ENCODE assay signal across 29 cellular contexts in genomic region chr14:97524579-97525319, GRCh38.
DNase-seq lines count a peak whose midpoint lies in the region; ATAC-seq, FAIRE-seq and TF ChIP-seq lines count a peak whose summit lies in the region.
"Had no signal": no experiment of that assay in that cellular context is flagged by ENCODE, and none has a peak within 500 bp of the region (broad histone marks: within the 10 kb centered on the region; RNA-seq: fewer than 3 reads in every experiment).

No MANE protein-coding gene starts in this region.

- no peaks in the 10 kb centered on the region for H3K4me1 ChIP-seq in CD8-positive, alpha-beta T cell (ENCODE audit: insufficient read depth, low read length)
- H3K4me1 ChIP-seq in keratinocyte (ENCODE audit: control insufficient read depth, extremely low read depth, insufficient read depth, low read length) (peaks cover 13% of the 10 kb centered on the region), ascending aorta (no peaks in the 10 kb centered on the region)
- H3K4me1 ChIP-seq: A549, adrenal gland, breast epithelium, colonic mucosa, esophagus muscularis mucosa, suprapubic skin had no signal

- H3K9me3 Mint-ChIP-seq in activated CD4-positive, alpha-beta T cell treated with anti-CD3 and anti-CD28 coated beads, Interleukin-2, amount 10 ng/mL, durations not matched to agents 24 days and 14 days, result peaks cover 19% of the 10 kb centered on the region
- H3K9me3 Mint-ChIP-seq in CD8-positive, alpha-beta T cell, result peaks cover 7% of the 10 kb centered on the region
- H3K9me3 Mint-ChIP-seq: endodermal cell had no signal

- H2AFZ ChIP-seq in keratinocyte (ENCODE audit: control insufficient read depth, low read length), result no peak overlapping the region

- POLR2A ChIA-PET in CD8-positive, alpha-beta T cell (lab: Charles Lee), result no interaction called here
- POLR2A ChIA-PET in RWPE1 (lab: Yijun Ruan, JAX; ENCODE audit: low non-redundant PET), result no interaction called here

- DNase-seq in activated CD4-positive, alpha-beta T cell treated with anti-CD3 and anti-CD28 coated beads, Interleukin-2, amount 10 ng/mL, durations not matched to agents 24 days and 14 days, result no peak
- DNase-seq in activated CD4-positive, alpha-beta T cell treated with anti-CD3 and anti-CD28 coated beads, Interleukin-2, amount 50 U/mL, for 48 hours, result no peak
- DNase-seq in CD8-positive, alpha-beta T cell, result no peak
- no peak for DNase-seq in RWPE1 (ENCODE audit: low spot score)
- DNase-seq in keratinocyte (ENCODE audit: low read depth, low spot score), result no peak
- no peak for DNase-seq in posterior cingulate gyrus
- no peak for DNase-seq in ascending aorta (ENCODE audit: low spot score in 2 of 2)
- DNase-seq: activated CD4-positive, alpha-beta T cell treated with anti-CD3 and anti-CD28 coated beads, Interleukin-2, amount 50 U/mL, for 1 hour; activated gamma-delta T cell; activated T-cell treated with anti-CD3 and anti-CD28 coated beads for 4 hours; adrenal gland; colonic mucosa; endodermal cell; hypothalamus; naive thymus-derived CD4-positive, alpha-beta T cell; NCI-H1417 treated with DMSO at 0.1 percent for 48 hours; NK-92 treated with Interleukin-12 subunit alpha and Interleukin-12 subunit beta, amount 100 ng/mL, for 24 hours; ovary had no signal

- H3K27me3 ChIP-seq in CD8-positive, alpha-beta T cell (ENCODE audit: insufficient read depth, low read length), result no peaks in the 10 kb centered on the region
- no peaks in the 10 kb centered on the region for H3K27me3 ChIP-seq in keratinocyte (ENCODE audit: control insufficient read depth, extremely low read depth, insufficient read depth, low read length)
- H3K27me3 ChIP-seq in ascending aorta, result no peaks in the 10 kb centered on the region
- H3K27me3 ChIP-seq: adrenal gland, breast epithelium, colonic mucosa, ovary, suprapubic skin had no signal

- no peaks in the 10 kb centered on the region for H4K20me1 ChIP-seq in keratinocyte (ENCODE audit: control insufficient read depth, extremely low read depth, insufficient read depth, low read length)

- no peak overlapping the region for H3K4me3 ChIP-seq in CD8-positive, alpha-beta T cell (ENCODE audit: low read depth, low read length)
- H3K4me3 ChIP-seq in keratinocyte (ENCODE audit: control insufficient read depth in 2 of 3, extremely low read depth in 1 of 3, insufficient read depth in 2 of 3, low read depth in 1 of 3, low read length in 3 of 3) (no peak overlapping the region), ascending aorta (no peak overlapping the region)
- H3K4me3 ChIP-seq: A549, adrenal gland, breast epithelium, colonic mucosa, esophagus muscularis mucosa, ovary, SK-N-MC, suprapubic skin had no signal

- CTCF ChIA-PET in CD8-positive, alpha-beta T cell (lab: Charles Lee), result no interaction called here
- CTCF ChIA-PET in RWPE1 (lab: Yijun Ruan, JAX), result no interaction called here

- no peaks in the 10 kb centered on the region for H3K36me3 ChIP-seq in CD8-positive, alpha-beta T cell (ENCODE audit: insufficient read depth, low read length)
- H3K36me3 ChIP-seq in keratinocyte (ENCODE audit: control insufficient read depth in 2 of 2, extremely low read depth in 1 of 2, insufficient read depth in 2 of 2, low read length in 2 of 2) (no peaks in the 10 kb centered on the region), ascending aorta (no peaks in the 10 kb centered on the region)
- H3K36me3 ChIP-seq: adrenal gland, breast epithelium, colonic mucosa, esophagus muscularis mucosa, ovary, suprapubic skin had no signal

- peaks cover 5% of the 10 kb centered on the region for H3K27me3 Mint-ChIP-seq in activated CD4-positive, alpha-beta T cell treated with anti-CD3 and anti-CD28 coated beads, Interleukin-2, amount 10 ng/mL, durations not matched to agents 24 days and 14 days
- H3K27me3 Mint-ChIP-seq in CD8-positive, alpha-beta T cell (ENCODE audit: low read depth), result no peaks in the 10 kb centered on the region
- H3K27me3 Mint-ChIP-seq: naive thymus-derived CD4-positive, alpha-beta T cell had no signal

- H3K79me2 ChIP-seq in keratinocyte (ENCODE audit: control insufficient read depth, insufficient read depth, low read length), result no peaks in the 10 kb centered on the region

- H3K9ac ChIP-seq in keratinocyte (ENCODE audit: control insufficient read depth, extremely low read depth, insufficient read depth, low read length), result no peak overlapping the region

- ATAC-seq in CD8-positive, alpha-beta T cell, result no peak
- no peak for ATAC-seq in GM19395 (IDR thresholded peaks at IDR 0.05; ENCODE audit: unreplicated experiment)
- ATAC-seq: A549; naive thymus-derived CD4-positive, alpha-beta T cell; Panc1 had no signal

- H3K36me3 Mint-ChIP-seq in activated CD4-positive, alpha-beta T cell treated with anti-CD3 and anti-CD28 coated beads, Interleukin-2, amount 10 ng/mL, durations not matched to agents 24 days and 14 days (ENCODE audit: low read depth), result no peaks in the 10 kb centered on the region
- H3K36me3 Mint-ChIP-seq in CD8-positive, alpha-beta T cell, result no peaks in the 10 kb centered on the region
- H3K36me3 Mint-ChIP-seq: mesothelial cell of epicardium had no signal

- FAIRE-seq in keratinocyte (lab: Jason Lieb, UNC), result peak; percentile 39
- FAIRE-seq: A549, frontal cortex, urothelium cell line had no signal

- no peak overlapping the region for H3K27ac Mint-ChIP-seq in activated CD4-positive, alpha-beta T cell treated with anti-CD3 and anti-CD28 coated beads, Interleukin-2, amount 10 ng/mL, durations not matched to agents 24 days and 14 days
- peak overlapping the region; percentile 20 for H3K27ac Mint-ChIP-seq in CD8-positive, alpha-beta T cell
- H3K27ac Mint-ChIP-seq: endodermal cell; naive thymus-derived CD4-positive, alpha-beta T cell had no signal

- intact Hi-C loops in activated CD4-positive, alpha-beta T cell treated with anti-CD3 and anti-CD28 coated beads, Interleukin-2, amount 10 ng/mL, durations not matched to agents 24 days and 14 days (cut with micrococcal nuclease), result no loop called here
- intact Hi-C loops in CD8-positive, alpha-beta T cell (cut with DNase I, micrococcal nuclease), result no loop called here
- intact Hi-C loops in posterior cingulate gyrus (cut with DNase I) (no loop called here), ascending aorta (cut with DNase I) (no loop called here)

- no peak overlapping the region for H3K4me2 ChIP-seq in keratinocyte (ENCODE audit: control insufficient read depth, extremely low read depth, insufficient read depth, low read depth, low read length)
- H3K4me2 ChIP-seq: A549 had no signal

- peak overlapping the region; percentile 17 for H3K4me3 Mint-ChIP-seq in activated CD4-positive, alpha-beta T cell treated with anti-CD3 and anti-CD28 coated beads, Interleukin-2, amount 10 ng/mL, durations not matched to agents 24 days and 14 days
- H3K4me3 Mint-ChIP-seq in CD8-positive, alpha-beta T cell, result peak overlapping the region; percentile 4
- H3K4me3 Mint-ChIP-seq: endodermal cell, mesothelial cell of epicardium had no signal

- H3K4me1 Mint-ChIP-seq in activated CD4-positive, alpha-beta T cell treated with anti-CD3 and anti-CD28 coated beads, Interleukin-2, amount 10 ng/mL, durations not matched to agents 24 days and 14 days, result peaks cover 6% of the 10 kb centered on the region
- H3K4me1 Mint-ChIP-seq in CD8-positive, alpha-beta T cell (ENCODE audit: low read depth), result peaks cover 12% of the 10 kb centered on the region
- H3K4me1 Mint-ChIP-seq: endodermal cell had no signal

- TF ChIP-seq CTCF in CD8-positive, alpha-beta T cell (IDR thresholded peaks at IDR 0.05), result no peak
- TF ChIP-seq CTCF in RWPE1 (conservative IDR thresholded peaks at IDR 0.05; ENCODE audit: low read depth), result no peak
- TF ChIP-seq CTCF in keratinocyte (optimal IDR thresholded peaks at IDR 0.05 in 1 of 3, IDR thresholded peaks at IDR 0.05 in 1 of 3, conservative IDR thresholded peaks at IDR 0.05 in 1 of 3; ENCODE audit: extremely low read depth in 1 of 3, insufficient read depth in 2 of 3, low read length in 3 of 3), result no peak
- TF ChIP-seq CTCF in ascending aorta (IDR thresholded peaks at IDR 0.05), result no peak

- H3K9me3 ChIP-seq in CD8-positive, alpha-beta T cell (ENCODE audit: low read length), result no peaks in the 10 kb centered on the region
- H3K9me3 ChIP-seq in keratinocyte (ENCODE audit: control insufficient read depth, low read depth, low read length) (no peaks in the 10 kb centered on the region), ascending aorta (no peaks in the 10 kb centered on the region)
- H3K9me3 ChIP-seq: A549, adrenal gland, breast epithelium, colonic mucosa, esophagus muscularis mucosa, ovary, suprapubic skin had no signal

- no peaks in the 10 kb centered on the region for H3K9me1 ChIP-seq in keratinocyte (ENCODE audit: control insufficient read depth, extremely low read depth, insufficient read depth, low read length)

- no peak overlapping the region for H3K27ac ChIP-seq in CD8-positive, alpha-beta T cell (ENCODE audit: low read depth, low read length)
- H3K27ac ChIP-seq in RWPE1 (peak overlapping the region; percentile 26; the same call in 1 of the 2 replicates), keratinocyte (ENCODE audit: control insufficient read depth, insufficient read depth, low read length) (no peak overlapping the region), ascending aorta (no peak overlapping the region)
- H3K27ac ChIP-seq: A549, adrenal gland, breast epithelium, colonic mucosa, esophagus muscularis mucosa, ovary, SK-N-MC, suprapubic skin, VCaP had no signal

- dilution Hi-C loops in keratinocyte (cut with MboI; ENCODE audit: extremely low pct_ligation_motif_present, low sequenced_read_pairs), result no loop called here
